ENCODE assay signal across 1 cellular context in genomic region chr11:82930229-82930628, GRCh38.
TF ChIP-seq lines count a peak whose summit lies in the region.

No MANE protein-coding gene starts in this region.

TF ChIP-seq in GM12878, 131 proteins besides CTCF, POLR2A, EP300 and RAD21:
- TF ChIP-seq KDM1A (IDR thresholded peaks at IDR 0.05; ENCODE audit: borderline replicate concordance): no peak
- no peak for TF ChIP-seq IRF3 (IDR thresholded peaks at IDR 0.05)
- TF ChIP-seq ZNF687 (IDR thresholded peaks at IDR 0.05): peak; percentile 68
- TF ChIP-seq SPI1 (IDR thresholded peaks at IDR 0.05; ENCODE audit: borderline replicate concordance, insufficient read depth, low read depth, low read length): no peak
- no peak for TF ChIP-seq CBX3 (IDR thresholded peaks at IDR 0.05; ENCODE audit: borderline replicate concordance, low read depth)
- 0 out of 2 replicates have a peak, but pooled peaks have one; percentile 31 for TF ChIP-seq FOXM1 (IDR thresholded peaks at IDR 0.05; ENCODE audit: low read depth, low read length)
- peak; percentile 46; the same call in 1 of the 2 replicates for TF ChIP-seq NFIC (IDR thresholded peaks at IDR 0.05; ENCODE audit: low read depth, low read length)
- no peak for TF ChIP-seq PRDM15 (CRISPR knock-in tag; IDR thresholded peaks at IDR 0.05)
- TF ChIP-seq NBN (IDR thresholded peaks at IDR 0.05): no peak
- no peak for TF ChIP-seq ZSCAN29 (IDR thresholded peaks at IDR 0.05)
- no peak for TF ChIP-seq ESRRA (IDR thresholded peaks at IDR 0.05; ENCODE audit: low read length)
- peak; percentile 44 for TF ChIP-seq MEF2B (IDR thresholded peaks at IDR 0.05; ENCODE audit: partially characterized antibody, poor library complexity, severe bottlenecking)
- TF ChIP-seq RAD51 (IDR thresholded peaks at IDR 0.05): no peak
- TF ChIP-seq E2F4 (IDR thresholded peaks at IDR 0.05; ENCODE audit: low read depth, low read length): no peak
- no peak for TF ChIP-seq RCOR1 (conservative IDR thresholded peaks at IDR 0.05; ENCODE audit: low read depth, low read length)
- TF ChIP-seq SUZ12 (IDR thresholded peaks at IDR 0.05; ENCODE audit: unreplicated experiment): no peak
- TF ChIP-seq CHD4 (IDR thresholded peaks at IDR 0.05): no peak
- TF ChIP-seq NR2C1 (IDR thresholded peaks at IDR 0.05): no peak
- TF ChIP-seq RUNX3 (IDR thresholded peaks at IDR 0.05; ENCODE audit: low read length): peak; percentile 28; the same call in 1 of the 2 replicates
- TF ChIP-seq HDGF (IDR thresholded peaks at IDR 0.05): no peak
- TF ChIP-seq ZBED1 (IDR thresholded peaks at IDR 0.05; ENCODE audit: borderline replicate concordance): no peak
- TF ChIP-seq TARDBP (IDR thresholded peaks at IDR 0.05; ENCODE audit: borderline replicate concordance): no peak
- TF ChIP-seq MEF2A (IDR thresholded peaks at IDR 0.05; ENCODE audit: insufficient read depth, low read depth, low read length): peak; percentile 84
- 0 out of 2 replicates have a peak, but pooled peaks have one; percentile 17 for TF ChIP-seq GABPA (IDR thresholded peaks at IDR 0.05; ENCODE audit: low read depth)
- no peak for TF ChIP-seq NR2C2 (IDR thresholded peaks at IDR 0.05; ENCODE audit: borderline replicate concordance, control insufficient read depth, insufficient read length, low read depth)
- no peak for TF ChIP-seq BHLHE40 (IDR thresholded peaks at IDR 0.05; ENCODE audit: borderline replicate concordance in 1 of 2, low read depth in 2 of 2, low read length in 1 of 2)
- TF ChIP-seq BCL3 (IDR thresholded peaks at IDR 0.05; ENCODE audit: borderline replicate concordance, insufficient read depth, low read depth, low read length, poor library complexity, severe bottlenecking): no peak
- no peak for TF ChIP-seq RELB (IDR thresholded peaks at IDR 0.05; ENCODE audit: low read depth)
